Comparison of ENCODE assay signal across 1 cellular context in genomic region chr2:42105330-42106256, GRCh38.
TF ChIP-seq lines count a peak whose summit lies in the region.

No MANE protein-coding gene starts in this region.

TF ChIP-seq in HepG2, 621 proteins besides CTCF, POLR2A, EP300 and RAD21 (continued from another document and continues in another):
- TF ChIP-seq ZHX1 (CRISPR knock-in tag; IDR thresholded peaks at IDR 0.05; ENCODE audit: low read depth), result 0 out of 2 replicates have a peak, but pooled peaks have one; percentile 30
- TF ChIP-seq CEBPG (CRISPR knock-in tag; IDR thresholded peaks at IDR 0.05), result peak; percentile 62
- no peak for TF ChIP-seq TFDP2 (CRISPR knock-in tag; IDR thresholded peaks at IDR 0.05)
- TF ChIP-seq SNRNP70 (IDR thresholded peaks at IDR 0.05; ENCODE audit: low read depth, low read length), result no peak
- TF ChIP-seq ZNF18 (CRISPR knock-in tag; IDR thresholded peaks at IDR 0.05; ENCODE audit: insufficient replicate concordance), result no peak
- no peak for TF ChIP-seq ZNF33B (CRISPR knock-in tag; IDR thresholded peaks at IDR 0.05)
- TF ChIP-seq SRY (CRISPR knock-in tag; IDR thresholded peaks at IDR 0.05), result no peak
- no peak for TF ChIP-seq PRMT3 (CRISPR knock-in tag; IDR thresholded peaks at IDR 0.05; ENCODE audit: borderline replicate concordance, low read depth)
- TF ChIP-seq ZNF407 (CRISPR knock-in tag; IDR thresholded peaks at IDR 0.05; ENCODE audit: not compliant biosample characterization), result no peak
- TF ChIP-seq BRCA1 (CRISPR knock-in tag; IDR thresholded peaks at IDR 0.05), result peak; percentile 40; the same call in 1 of the 2 replicates
- no peak for TF ChIP-seq ZNF10 (CRISPR knock-in tag; IDR thresholded peaks at IDR 0.05; ENCODE audit: borderline replicate concordance, low read depth)
- TF ChIP-seq MTF2 (CRISPR knock-in tag; IDR thresholded peaks at IDR 0.05; ENCODE audit: borderline replicate concordance), result no peak
- TF ChIP-seq USF2 (IDR thresholded peaks at IDR 0.05; ENCODE audit: low read depth, low read length), result peak; percentile 44; the same call in 1 of the 2 replicates
- peak; percentile 93; the same call in 1 of the 2 replicates for TF ChIP-seq USF2 (CRISPR knock-in tag; IDR thresholded peaks at IDR 0.05; ENCODE audit: borderline replicate concordance)
- peak; percentile 100 for TF ChIP-seq ETV5 (CRISPR knock-in tag; IDR thresholded peaks at IDR 0.05; ENCODE audit: borderline replicate concordance)
- TF ChIP-seq HNF4A (CRISPR knock-in tag; IDR thresholded peaks at IDR 0.05), result peak; percentile 77
- TF ChIP-seq NAIF1 (CRISPR knock-in tag; IDR thresholded peaks at IDR 0.05; ENCODE audit: borderline replicate concordance), result no peak
- TF ChIP-seq ZNF781 (CRISPR knock-in tag; IDR thresholded peaks at IDR 0.05; ENCODE audit: borderline replicate concordance, not compliant biosample characterization), result peak; percentile 83
- peak; percentile 67; the same call in 1 of the 2 replicates for TF ChIP-seq DPF2 (CRISPR knock-in tag; IDR thresholded peaks at IDR 0.05; ENCODE audit: borderline replicate concordance, low read depth)
- TF ChIP-seq KLF12 (CRISPR knock-in tag; IDR thresholded peaks at IDR 0.05; ENCODE audit: borderline replicate concordance), result no peak
- TF ChIP-seq JDP2 (CRISPR knock-in tag; IDR thresholded peaks at IDR 0.05; ENCODE audit: borderline replicate concordance), result no peak
- TF ChIP-seq TAF1 (CRISPR knock-in tag; IDR thresholded peaks at IDR 0.05), result peak; percentile 47; the same call in 1 of the 2 replicates
- peak; percentile 87 for TF ChIP-seq GATAD2A (CRISPR knock-in tag; IDR thresholded peaks at IDR 0.05)
- TF ChIP-seq FOXJ3 (CRISPR knock-in tag; IDR thresholded peaks at IDR 0.05; ENCODE audit: borderline replicate concordance), result peak; percentile 50; the same call in 1 of the 2 replicates
- TF ChIP-seq U2AF1 (optimal IDR thresholded peaks at IDR 0.05; ENCODE audit: low read depth, low read length), result no peak
- TF ChIP-seq ZNF768 (CRISPR knock-in tag; IDR thresholded peaks at IDR 0.05), result no peak
- peak; percentile 86 for TF ChIP-seq SOX5 (CRISPR knock-in tag; IDR thresholded peaks at IDR 0.05; ENCODE audit: borderline replicate concordance)
- TF ChIP-seq ZNF577 (CRISPR knock-in tag; IDR thresholded peaks at IDR 0.05; ENCODE audit: borderline replicate concordance, low read depth), result no peak
- no peak for TF ChIP-seq ZNF777 (CRISPR knock-in tag; IDR thresholded peaks at IDR 0.05)
- TF ChIP-seq GTF3A (CRISPR knock-in tag; conservative IDR thresholded peaks at IDR 0.05), result 0 out of 2 replicates have a peak, but pooled peaks have one; percentile 54
- peak; percentile 75 for TF ChIP-seq GATAD1 (CRISPR knock-in tag; IDR thresholded peaks at IDR 0.05)
- no peak for TF ChIP-seq ZNF616 (CRISPR knock-in tag; IDR thresholded peaks at IDR 0.05; ENCODE audit: low read depth)
- TF ChIP-seq ZNF83 (CRISPR knock-in tag; IDR thresholded peaks at IDR 0.05; ENCODE audit: borderline replicate concordance), result no peak
- no peak for TF ChIP-seq MTA3 (CRISPR knock-in tag; IDR thresholded peaks at IDR 0.05)
- TF ChIP-seq ZNF549 (CRISPR knock-in tag; IDR thresholded peaks at IDR 0.05), result no peak
- no peak for TF ChIP-seq ZNF747 (CRISPR knock-in tag; IDR thresholded peaks at IDR 0.05; ENCODE audit: borderline replicate concordance)
- TF ChIP-seq RARG (CRISPR knock-in tag; IDR thresholded peaks at IDR 0.05; ENCODE audit: low read depth), result no peak
- TF ChIP-seq, protein P1, sequence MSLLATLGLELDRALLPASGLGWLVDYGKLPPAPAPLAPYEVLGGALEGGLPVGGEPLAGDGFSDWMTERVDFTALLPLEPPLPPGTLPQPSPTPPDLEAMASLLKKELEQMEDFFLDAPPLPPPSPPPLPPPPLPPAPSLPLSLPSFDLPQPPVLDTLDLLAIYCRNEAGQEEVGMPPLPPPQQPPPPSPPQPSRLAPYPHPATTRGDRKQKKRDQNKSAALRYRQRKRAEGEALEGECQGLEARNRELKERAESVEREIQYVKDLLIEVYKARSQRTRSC (CRISPR knock-in tag; IDR thresholded peaks at IDR 0.05; ENCODE audit: low read depth), result no peak
- peak; percentile 30 for TF ChIP-seq YY1 (IDR thresholded peaks at IDR 0.05; ENCODE audit: insufficient read depth, insufficient replicate concordance, low read depth, low read length)
- 0 out of 2 replicates have a peak, but pooled peaks have one; percentile 47 for TF ChIP-seq MTERF4 (CRISPR knock-in tag; IDR thresholded peaks at IDR 0.05)
- TF ChIP-seq EZH2 (conservative IDR thresholded peaks at IDR 0.05; ENCODE audit: low read depth, low read length), result no peak
- no peak for TF ChIP-seq SIN3B (IDR thresholded peaks at IDR 0.05; ENCODE audit: low read length)
- TF ChIP-seq KLF6 (CRISPR knock-in tag; IDR thresholded peaks at IDR 0.05), result peak; percentile 73; the same call in 1 of the 2 replicates
- peak; percentile 78; the same call in 1 of the 2 replicates for TF ChIP-seq ZNF788 (CRISPR knock-in tag; IDR thresholded peaks at IDR 0.05; ENCODE audit: borderline replicate concordance)
- TF ChIP-seq RFX3 (CRISPR knock-in tag; IDR thresholded peaks at IDR 0.05), result no peak; the same call in 1 of the 2 replicates
- TF ChIP-seq REXO4 (CRISPR knock-in tag; IDR thresholded peaks at IDR 0.05; ENCODE audit: borderline replicate concordance), result no peak
- TF ChIP-seq ZNF496 (CRISPR knock-in tag; IDR thresholded peaks at IDR 0.05; ENCODE audit: insufficient replicate concordance), result no peak
- TF ChIP-seq ZNF589 (CRISPR knock-in tag; conservative IDR thresholded peaks at IDR 0.05), result no peak
- no peak for TF ChIP-seq ZNF235 (CRISPR knock-in tag; IDR thresholded peaks at IDR 0.05; ENCODE audit: borderline replicate concordance)
